ENCODE assay signal across 1 cellular context in the genomic region with DNA sequence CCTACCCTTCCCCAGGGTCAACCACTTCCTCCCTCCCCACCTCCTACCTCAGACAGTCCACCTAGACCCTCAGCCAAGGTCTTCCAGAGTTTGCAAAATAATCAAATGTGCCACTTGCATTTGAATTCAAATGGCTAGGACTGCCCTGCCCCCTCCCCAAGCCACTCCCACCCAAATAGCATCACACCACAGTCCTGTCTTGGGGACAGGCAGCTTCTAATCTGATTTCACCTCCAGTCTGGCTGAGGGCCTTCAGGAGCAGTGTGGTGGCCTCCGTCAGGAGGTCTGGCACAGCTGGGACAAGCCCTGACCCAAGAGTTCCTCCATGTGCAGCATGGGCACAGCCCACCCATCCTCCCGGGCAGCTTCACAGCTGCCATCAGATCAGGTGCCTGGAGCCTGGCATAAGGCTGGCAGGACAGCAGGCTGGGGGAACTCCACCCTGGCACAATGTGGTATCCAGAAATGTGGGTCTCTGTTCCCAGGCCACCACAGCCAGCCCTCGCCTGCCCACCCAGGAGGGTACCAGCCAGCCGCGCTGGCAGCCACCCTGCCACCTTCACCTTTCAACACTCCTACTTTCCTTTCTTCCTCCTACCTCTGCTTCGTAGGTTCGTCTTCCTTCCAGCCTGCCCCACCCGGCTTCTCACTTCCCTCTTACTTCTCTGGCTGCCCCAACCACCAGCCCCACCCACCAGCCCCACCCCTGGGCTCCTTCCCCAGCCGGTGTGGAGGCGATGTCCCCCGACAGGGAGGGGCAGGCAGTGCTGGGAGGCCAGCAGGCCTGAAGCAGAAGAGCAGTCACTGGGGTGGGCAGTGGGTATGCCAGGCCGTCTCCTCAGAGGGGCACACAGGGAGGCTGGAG.
TF ChIP-seq lines count a peak whose summit lies in the region.

A gene with protein sequence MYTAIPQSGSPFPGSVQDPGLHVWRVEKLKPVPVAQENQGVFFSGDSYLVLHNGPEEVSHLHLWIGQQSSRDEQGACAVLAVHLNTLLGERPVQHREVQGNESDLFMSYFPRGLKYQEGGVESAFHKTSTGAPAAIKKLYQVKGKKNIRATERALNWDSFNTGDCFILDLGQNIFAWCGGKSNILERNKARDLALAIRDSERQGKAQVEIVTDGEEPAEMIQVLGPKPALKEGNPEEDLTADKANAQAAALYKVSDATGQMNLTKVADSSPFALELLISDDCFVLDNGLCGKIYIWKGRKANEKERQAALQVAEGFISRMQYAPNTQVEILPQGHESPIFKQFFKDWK (minus strand): TSS at position 648 of the 865 bp plus-strand sequence. CDS start 8,221 bp downstream, outside the sequence.

TF ChIP-seq in GM12878, 131 proteins besides CTCF, POLR2A, EP300 and RAD21:
- TF ChIP-seq NBN (IDR thresholded peaks at IDR 0.05) (peak; percentile 60; the same call in 1 of the 2 replicates), HDGF (IDR thresholded peaks at IDR 0.05) (peak; percentile 63; the same call in 1 of the 2 replicates), ASH2L (IDR thresholded peaks at IDR 0.05; ENCODE audit: borderline replicate concordance, low read depth) (no peak), MYC (IDR thresholded peaks at IDR 0.05; ENCODE audit: insufficient read depth, insufficient read length, insufficient replicate concordance, low read length, severe bottlenecking) (no peak), IKZF2 (IDR thresholded peaks at IDR 0.05) (peak; percentile 39 to 62; a peak in 2 of 4 replicates), RUNX3 (IDR thresholded peaks at IDR 0.05; ENCODE audit: low read length) (0 out of 2 replicates have a peak, but pooled peaks have one; percentile 9), SMARCA5 (IDR thresholded peaks at IDR 0.05) (peak; percentile 49; the same call in 1 of the 2 replicates), PAX5 (IDR thresholded peaks at IDR 0.05; ENCODE audit: borderline replicate concordance, low read depth, low read length) (no peak), BRCA1 (IDR thresholded peaks at IDR 0.05; ENCODE audit: low read depth, low read length) (no peak), DPF2 (IDR thresholded peaks at IDR 0.05) (peak; percentile 78), ZNF207 (IDR thresholded peaks at IDR 0.05; ENCODE audit: borderline replicate concordance) (no peak), LARP7 (IDR thresholded peaks at IDR 0.05) (peak; percentile 35; the same call in 1 of the 2 replicates), GATAD2B (conservative IDR thresholded peaks at IDR 0.05; ENCODE audit: low read depth) (peak; percentile 72), SPI1 (IDR thresholded peaks at IDR 0.05; ENCODE audit: borderline replicate concordance, insufficient read depth, low read depth, low read length) (peak; percentile 72; the same call in 1 of the 2 replicates), HDAC2 (IDR thresholded peaks at IDR 0.05) (no peak), TCF7 (IDR thresholded peaks at IDR 0.05; ENCODE audit: borderline replicate concordance) (no peak), SREBF2 (IDR thresholded peaks at IDR 0.05; ENCODE audit: low read length) (no peak), CREB1 (IDR thresholded peaks at IDR 0.05; ENCODE audit: low read depth) (no peak), GABPA (IDR thresholded peaks at IDR 0.05; ENCODE audit: low read depth) (no peak), BACH1 (IDR thresholded peaks at IDR 0.05; ENCODE audit: borderline replicate concordance) (no peak), IKZF1 (conservative IDR thresholded peaks at IDR 0.05) (peak; percentile 60), TCF3 (IDR thresholded peaks at IDR 0.05; ENCODE audit: borderline replicate concordance, insufficient read depth, low read depth, low read length) (no peak), CREM (IDR thresholded peaks at IDR 0.05; ENCODE audit: low read depth) (no peak)
- TF ChIP-seq, protein P1, sequence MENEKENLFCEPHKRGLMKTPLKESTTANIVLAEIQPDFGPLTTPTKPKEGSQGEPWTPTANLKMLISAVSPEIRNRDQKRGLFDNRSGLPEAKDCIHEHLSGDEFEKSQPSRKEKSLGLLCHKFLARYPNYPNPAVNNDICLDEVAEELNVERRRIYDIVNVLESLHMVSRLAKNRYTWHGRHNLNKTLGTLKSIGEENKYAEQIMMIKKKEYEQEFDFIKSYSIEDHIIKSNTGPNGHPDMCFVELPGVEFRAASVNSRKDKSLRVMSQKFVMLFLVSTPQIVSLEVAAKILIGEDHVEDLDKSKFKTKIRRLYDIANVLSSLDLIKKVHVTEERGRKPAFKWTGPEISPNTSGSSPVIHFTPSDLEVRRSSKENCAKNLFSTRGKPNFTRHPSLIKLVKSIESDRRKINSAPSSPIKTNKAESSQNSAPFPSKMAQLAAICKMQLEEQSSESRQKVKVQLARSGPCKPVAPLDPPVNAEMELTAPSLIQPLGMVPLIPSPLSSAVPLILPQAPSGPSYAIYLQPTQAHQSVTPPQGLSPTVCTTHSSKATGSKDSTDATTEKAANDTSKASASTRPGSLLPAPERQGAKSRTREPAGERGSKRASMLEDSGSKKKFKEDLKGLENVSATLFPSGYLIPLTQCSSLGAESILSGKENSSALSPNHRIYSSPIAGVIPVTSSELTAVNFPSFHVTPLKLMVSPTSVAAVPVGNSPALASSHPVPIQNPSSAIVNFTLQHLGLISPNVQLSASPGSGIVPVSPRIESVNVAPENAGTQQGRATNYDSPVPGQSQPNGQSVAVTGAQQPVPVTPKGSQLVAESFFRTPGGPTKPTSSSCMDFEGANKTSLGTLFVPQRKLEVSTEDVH (IDR thresholded peaks at IDR 0.05; ENCODE audit: low read depth, partially characterized antibody) = no peak
- TF ChIP-seq, protein P2, sequence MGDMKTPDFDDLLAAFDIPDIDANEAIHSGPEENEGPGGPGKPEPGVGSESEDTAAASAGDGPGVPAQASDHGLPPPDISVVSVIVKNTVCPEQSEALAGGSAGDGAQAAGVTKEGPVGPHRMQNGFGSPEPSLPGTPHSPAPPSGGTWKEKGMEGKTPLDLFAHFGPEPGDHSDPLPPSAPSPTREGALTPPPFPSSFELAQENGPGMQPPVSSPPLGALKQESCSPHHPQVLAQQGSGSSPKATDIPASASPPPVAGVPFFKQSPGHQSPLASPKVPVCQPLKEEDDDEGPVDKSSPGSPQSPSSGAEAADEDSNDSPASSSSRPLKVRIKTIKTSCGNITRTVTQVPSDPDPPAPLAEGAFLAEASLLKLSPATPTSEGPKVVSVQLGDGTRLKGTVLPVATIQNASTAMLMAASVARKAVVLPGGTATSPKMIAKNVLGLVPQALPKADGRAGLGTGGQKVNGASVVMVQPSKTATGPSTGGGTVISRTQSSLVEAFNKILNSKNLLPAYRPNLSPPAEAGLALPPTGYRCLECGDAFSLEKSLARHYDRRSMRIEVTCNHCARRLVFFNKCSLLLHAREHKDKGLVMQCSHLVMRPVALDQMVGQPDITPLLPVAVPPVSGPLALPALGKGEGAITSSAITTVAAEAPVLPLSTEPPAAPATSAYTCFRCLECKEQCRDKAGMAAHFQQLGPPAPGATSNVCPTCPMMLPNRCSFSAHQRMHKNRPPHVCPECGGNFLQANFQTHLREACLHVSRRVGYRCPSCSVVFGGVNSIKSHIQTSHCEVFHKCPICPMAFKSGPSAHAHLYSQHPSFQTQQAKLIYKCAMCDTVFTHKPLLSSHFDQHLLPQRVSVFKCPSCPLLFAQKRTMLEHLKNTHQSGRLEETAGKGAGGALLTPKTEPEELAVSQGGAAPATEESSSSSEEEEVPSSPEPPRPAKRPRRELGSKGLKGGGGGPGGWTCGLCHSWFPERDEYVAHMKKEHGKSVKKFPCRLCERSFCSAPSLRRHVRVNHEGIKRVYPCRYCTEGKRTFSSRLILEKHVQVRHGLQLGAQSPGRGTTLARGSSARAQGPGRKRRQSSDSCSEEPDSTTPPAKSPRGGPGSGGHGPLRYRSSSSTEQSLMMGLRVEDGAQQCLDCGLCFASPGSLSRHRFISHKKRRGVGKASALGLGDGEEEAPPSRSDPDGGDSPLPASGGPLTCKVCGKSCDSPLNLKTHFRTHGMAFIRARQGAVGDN (IDR thresholded peaks at IDR 0.05) = 0 out of 2 replicates have a peak, but pooled peaks have one; percentile 18
- TF ChIP-seq, protein P3, sequence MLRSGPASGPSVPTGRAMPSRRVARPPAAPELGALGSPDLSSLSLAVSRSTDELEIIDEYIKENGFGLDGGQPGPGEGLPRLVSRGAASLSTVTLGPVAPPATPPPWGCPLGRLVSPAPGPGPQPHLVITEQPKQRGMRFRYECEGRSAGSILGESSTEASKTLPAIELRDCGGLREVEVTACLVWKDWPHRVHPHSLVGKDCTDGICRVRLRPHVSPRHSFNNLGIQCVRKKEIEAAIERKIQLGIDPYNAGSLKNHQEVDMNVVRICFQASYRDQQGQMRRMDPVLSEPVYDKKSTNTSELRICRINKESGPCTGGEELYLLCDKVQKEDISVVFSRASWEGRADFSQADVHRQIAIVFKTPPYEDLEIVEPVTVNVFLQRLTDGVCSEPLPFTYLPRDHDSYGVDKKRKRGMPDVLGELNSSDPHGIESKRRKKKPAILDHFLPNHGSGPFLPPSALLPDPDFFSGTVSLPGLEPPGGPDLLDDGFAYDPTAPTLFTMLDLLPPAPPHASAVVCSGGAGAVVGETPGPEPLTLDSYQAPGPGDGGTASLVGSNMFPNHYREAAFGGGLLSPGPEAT (IDR thresholded peaks at IDR 0.05; ENCODE audit: low read depth) = 0 out of 2 replicates have a peak, but pooled peaks have one; percentile 23
- TF ChIP-seq, protein P4, sequence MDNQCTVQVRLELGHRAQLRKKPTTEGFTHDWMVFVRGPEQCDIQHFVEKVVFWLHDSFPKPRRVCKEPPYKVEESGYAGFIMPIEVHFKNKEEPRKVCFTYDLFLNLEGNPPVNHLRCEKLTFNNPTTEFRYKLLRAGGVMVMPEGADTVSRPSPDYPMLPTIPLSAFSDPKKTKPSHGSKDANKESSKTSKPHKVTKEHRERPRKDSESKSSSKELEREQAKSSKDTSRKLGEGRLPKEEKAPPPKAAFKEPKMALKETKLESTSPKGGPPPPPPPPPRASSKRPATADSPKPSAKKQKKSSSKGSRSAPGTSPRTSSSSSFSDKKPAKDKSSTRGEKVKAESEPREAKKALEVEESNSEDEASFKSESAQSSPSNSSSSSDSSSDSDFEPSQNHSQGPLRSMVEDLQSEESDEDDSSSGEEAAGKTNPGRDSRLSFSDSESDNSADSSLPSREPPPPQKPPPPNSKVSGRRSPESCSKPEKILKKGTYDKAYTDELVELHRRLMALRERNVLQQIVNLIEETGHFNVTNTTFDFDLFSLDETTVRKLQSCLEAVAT (IDR thresholded peaks at IDR 0.05) = no peak
